ENCODE assay signal across 1 cellular context in the genomic region with DNA sequence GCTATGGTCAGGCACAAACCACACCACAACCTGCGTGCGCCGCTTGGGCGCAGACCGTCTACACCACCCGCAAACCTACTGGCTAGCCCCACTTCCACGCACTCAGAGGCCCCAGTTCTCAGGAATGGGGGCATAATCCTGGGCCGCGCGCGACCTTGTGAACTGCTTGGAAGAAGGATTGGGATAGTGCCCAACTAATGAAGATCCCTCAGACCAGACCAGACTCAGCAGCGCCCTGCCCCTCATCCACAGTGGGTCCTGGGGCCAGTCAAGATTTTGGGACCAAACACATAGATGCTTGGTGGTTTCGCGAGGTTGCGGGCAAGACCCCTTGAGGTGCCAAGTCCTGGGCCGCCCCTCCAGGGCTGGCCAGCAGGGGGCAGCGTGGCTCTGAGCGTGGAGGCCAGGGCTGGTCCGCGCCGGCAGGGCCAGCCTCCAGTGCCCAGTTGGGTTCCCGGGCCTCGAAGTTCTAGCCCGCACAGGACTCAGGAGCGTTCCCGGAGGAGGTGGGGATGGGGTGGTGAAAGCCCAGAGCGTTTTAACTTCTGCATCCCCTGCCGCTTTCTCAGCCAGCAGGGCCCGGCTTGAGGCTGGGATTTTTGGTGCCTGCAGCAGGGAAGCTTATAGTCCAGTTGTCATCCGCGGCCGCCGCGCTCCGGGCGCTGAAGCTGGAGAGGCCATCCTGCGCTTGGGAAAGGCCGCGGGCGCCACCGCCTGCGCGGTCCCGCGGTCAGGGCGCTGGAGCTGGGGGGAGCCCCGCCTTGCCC.
TF ChIP-seq lines count a peak whose summit lies in the region.

No MANE protein-coding gene starts in this region.

TF ChIP-seq in A549, 52 proteins besides CTCF, POLR2A, EP300 and RAD21:
- TF ChIP-seq HOXB5 (CRISPR knock-in tag; IDR thresholded peaks at IDR 0.05) (no peak), SMC3 (IDR thresholded peaks at IDR 0.05) (peak; percentile 78; the same call in 2 of the 3 replicates)
